22 cellular contexts compared by ENCODE assay signal in the genomic region with DNA sequence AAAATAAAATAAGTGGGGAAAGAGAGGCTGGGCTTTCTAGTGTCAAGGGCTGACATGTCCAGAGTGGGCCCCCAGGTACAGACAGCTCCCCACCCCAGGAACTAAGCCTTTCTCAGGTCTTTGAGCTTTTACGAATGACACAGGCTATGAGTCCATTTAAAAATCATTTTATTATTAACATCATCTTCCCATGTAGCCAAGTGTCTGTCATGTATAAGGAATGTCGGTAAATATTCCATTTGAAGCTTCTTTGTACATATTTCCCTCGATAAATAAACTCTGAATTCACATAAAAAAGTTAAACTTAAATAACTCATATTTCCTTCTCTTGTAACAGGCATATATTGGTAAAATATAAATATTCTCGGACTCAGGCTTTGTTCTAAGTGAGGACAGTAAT.
"Had no signal": no experiment of that assay in that cellular context is flagged by ENCODE, and none has a peak within 500 bp of the region (broad histone marks: within the 10 kb centered on the region; RNA-seq: fewer than 3 reads in every experiment).

No MANE protein-coding gene starts in this region.

- H3K27ac ChIP-seq: KMS-11, SJCRH30 had no signal

- H3K27me3 Mint-ChIP-seq: IgD-negative memory B cell had no signal

- ATAC-seq: K562, Panc1, Right ventricle myocardium inferior, SK-N-SH treated with all-trans-retinoic acid at 6 μM for 48 hours had no signal

- H3K9ac ChIP-seq: KMS-11 had no signal

- H3K9me3 Mint-ChIP-seq: IgD-negative memory B cell had no signal

- H3K4me3 ChIP-seq: K562, SJCRH30 had no signal

- H3K27ac Mint-ChIP-seq: IgD-negative memory B cell had no signal

- H3K4me3 Mint-ChIP-seq: IgD-negative memory B cell had no signal

- H3K4me2 ChIP-seq: KMS-11 had no signal

- FAIRE-seq: K562 had no signal

- DNase-seq: Kasumi-1, MM.1S, NCI-H1092 treated with DMSO at 0.1 percent for 48 hours, NCI-H1436, NCI-H187, NCI-H2029, NCI-H2081 treated with DMSO at 0.1 percent for 48 hours, NCI-H2171, NCI-H226, NCI-H446, NCI-H510A, NCI-H524 treated with DMSO at 0.1 percent for 48 hours, NCI-H69, NCI-H774, SHP77 treated with DMSO at 0.1 percent for 48 hours, SJCRH30 had no signal

- H3K4me1 ChIP-seq: SJCRH30 had no signal

- H3K9me3 ChIP-seq: SJCRH30 had no signal

- H3K36me3 ChIP-seq: SJCRH30 had no signal

- H3K36me3 Mint-ChIP-seq: IgD-negative memory B cell had no signal
